In the genomic region with DNA sequence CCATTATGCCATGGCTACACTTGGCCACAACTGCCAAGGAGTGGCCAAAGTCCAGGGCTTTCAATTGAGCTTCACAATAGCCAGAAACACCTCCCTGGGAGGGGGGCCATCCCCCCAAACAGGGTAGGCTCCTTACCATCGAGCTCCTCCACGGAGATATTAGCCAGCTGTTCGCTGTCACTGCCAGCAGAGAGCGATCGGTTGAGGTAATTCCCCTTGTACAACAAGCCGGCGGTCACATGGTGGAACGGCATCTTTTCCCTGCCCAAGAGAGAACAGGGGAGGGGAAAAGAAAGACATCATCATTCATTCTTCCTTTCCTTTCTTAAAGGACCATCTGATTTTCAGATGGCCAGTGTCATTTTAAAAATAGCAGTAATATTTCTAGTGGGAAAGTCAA, we compare ENCODE assay signal across 16 cellular contexts.
DNase-seq lines count a peak whose midpoint lies in the region; TF ChIP-seq lines count a peak whose summit lies in the region.
"Had no signal": no experiment of that assay in that cellular context is flagged by ENCODE, and none has a peak within 500 bp of the region (broad histone marks: within the 10 kb centered on the region; RNA-seq: fewer than 3 reads in every experiment).

No MANE protein-coding gene starts in this region.

- H2BK15ac ChIP-seq in H9 (ENCODE audit: low read depth, low read length): no peak overlapping the region

- H3K9ac ChIP-seq in H9 (ENCODE audit: extremely low read depth, insufficient read length, low read length): no peak overlapping the region
- H3K9ac ChIP-seq: BLaER1 had no signal

- H2AFZ ChIP-seq in H9 (ENCODE audit: low read length): no peak overlapping the region

- H3K27ac Mint-ChIP-seq in H9: peak overlapping the region in 1 of 3 experiments; percentile 64; a peak in 1 of 7 replicates
- H3K27ac Mint-ChIP-seq: CD8-positive, alpha-beta T cell; IgD-negative memory B cell had no signal

- H3K18ac ChIP-seq in H9 (ENCODE audit: insufficient read length, low read depth, low read length): no peak overlapping the region

- H3K23me2 ChIP-seq in H9 (ENCODE audit: insufficient read length, low read depth, low read length, poor library complexity, severe bottlenecking): peaks cover 2% of the 10 kb centered on the region

- WGBS in H9 (ENCODE audit: extremely low coverage, insufficient read length, low lambda C conversion rate): no CpG with 5 or more reads among the region's 8 CpGs

- no peak overlapping the region for H3K27ac ChIP-seq in H9 (ENCODE audit: insufficient read length, low read depth, low read length)
- H3K27ac ChIP-seq: BLaER1 had no signal

- peaks cover 16 to 20% of the 10 kb centered on the region in 2 experiments for H3K9me3 Mint-ChIP-seq in H9

- H4K8ac ChIP-seq in H9 (replicated peaks; ENCODE audit: insufficient read length, low read depth, low read length): peak overlapping the region; percentile 38

- no peak overlapping the region for H4K5ac ChIP-seq in H9 (ENCODE audit: insufficient read length, low read depth, low read length)

- peaks cover 4% of the 10 kb centered on the region; the same call in 1 of the 2 replicates for H3K4me1 ChIP-seq in H9 (ENCODE audit: insufficient read depth, low read length)
- H3K4me1 ChIP-seq: BLaER1, HAP-1 had no signal

- no peaks in the 10 kb centered on the region for H4K20me1 ChIP-seq in H9 (ENCODE audit: control insufficient read depth, insufficient read depth, insufficient read length)
- H4K20me1 ChIP-seq: BLaER1 had no signal

- no peak overlapping the region for H3T11ph ChIP-seq in H9 (ENCODE audit: low read length)

- H3K4me2 ChIP-seq in H9 (ENCODE audit: insufficient read depth, insufficient read length, low read length): no peak overlapping the region
- H3K4me2 ChIP-seq: BLaER1 had no signal

- H4K91ac ChIP-seq in H9 (ENCODE audit: insufficient read length, low read depth, low read length): no peak overlapping the region

- no peak overlapping the region for H2BK5ac ChIP-seq in H9 (ENCODE audit: insufficient read length, low read length)

- peak overlapping the region; percentile 76; the same call in 1 of the 2 replicates for H3K14ac ChIP-seq in H9 (ENCODE audit: insufficient read depth, low read length)

- H3K79me1 ChIP-seq in H9 (ENCODE audit: insufficient read depth, low read depth, low read length, poor library complexity, severe bottlenecking): no peaks in the 10 kb centered on the region

- no peaks in the 10 kb centered on the region for H3K27me3 Mint-ChIP-seq in H9 (ENCODE audit: low read depth)
- H3K27me3 Mint-ChIP-seq: IgD-negative memory B cell had no signal

- no peak overlapping the region for H3K23ac ChIP-seq in H9 (ENCODE audit: insufficient read length, low read depth, low read length)

- in situ Hi-C loops in SK-MEL-5 (cut with HindIII; ENCODE audit: low pct_unique_long_range_greater_than_20kb, low sequenced_read_pairs): no loop called here

- no peak overlapping the region for H2AK5ac ChIP-seq in H9 (ENCODE audit: insufficient read length, low read length)

- peaks cover 12 to 18% of the 10 kb centered on the region in 2 experiments for H3K4me1 Mint-ChIP-seq in H9
- H3K4me1 Mint-ChIP-seq: IgD-negative memory B cell had no signal

- peaks cover 16 to 32% (median 30%) of the 10 kb centered on the region in 3 experiments for H3K36me3 Mint-ChIP-seq in H9 (ENCODE audit: insufficient read depth in 1 of 3, low read depth in 3 of 3)
- H3K36me3 Mint-ChIP-seq: CD8-positive, alpha-beta T cell; IgD-negative memory B cell had no signal

- DNase-seq in NCI-H82 (lab: John Stamatoyannopoulos, UW) (peak; percentile 8), NCI-H82 treated with DMSO at 0.1 percent for 48 hours (lab: John Stamatoyannopoulos, UW; ENCODE audit: unreplicated experiment) (no peak), H9 (no peak), SK-MEL-5 (ENCODE audit: low read depth, low spot score) (peak; percentile 60), NCI-H146 treated with DMSO at 0.1 percent for 48 hours (lab: John Stamatoyannopoulos, UW; ENCODE audit: unreplicated experiment) (no peak), medulla oblongata (ENCODE audit: extremely low spot score) (no peak)
- DNase-seq in stimulated activated CD4-positive, alpha-beta T cell treated with anti-CD3 and anti-CD28 coated beads, Interleukin-15, amount 100 ng/mL, for 24 hours: no peak
- DNase-seq: 8988T; Calu3; CD8-positive, alpha-beta T cell; DND-41; GDM1; GOT3 had no signal

- no peaks in the 10 kb centered on the region for H3K79me2 ChIP-seq in H9 (ENCODE audit: insufficient read depth, low read length)

- H2BK12ac ChIP-seq in H9 (ENCODE audit: insufficient read length, low read depth, low read length): no peak overlapping the region

- no peak overlapping the region for H2BK20ac ChIP-seq in H9 (ENCODE audit: low read depth, low read length, poor library complexity, severe bottlenecking)

- H3K4me3 Mint-ChIP-seq in H9: no peak overlapping the region
- H3K4me3 Mint-ChIP-seq: CD8-positive, alpha-beta T cell; IgD-negative memory B cell had no signal

- H3K56ac ChIP-seq in H9 (ENCODE audit: insufficient read length, low read depth, low read length): no peak overlapping the region

- no peak for TF ChIP-seq CTCF in H9 (conservative IDR thresholded peaks at IDR 0.05)

- peak overlapping the region; percentile 48 for H2BK120ac ChIP-seq in H9 (ENCODE audit: low read depth, low read length, poor library complexity, severe bottlenecking)

- no peak overlapping the region for H3K4ac ChIP-seq in H9 (ENCODE audit: low read depth, low read length)

- peaks cover 7% of the 10 kb centered on the region for H3K9me3 ChIP-seq in H9 (ENCODE audit: control insufficient read depth, low read depth, low read length)
- H3K9me3 ChIP-seq: HAP-1 had no signal

- H3K27me3 ChIP-seq in H9 (ENCODE audit: insufficient read depth, low read length): no peaks in the 10 kb centered on the region
- H3K27me3 ChIP-seq: BLaER1 had no signal

Comparison
In these comparisons a context has a peak if more than half of its experiments do, and no peak if none do; other contexts are left out.
1. DNase-seq: peak in NCI-H82 (single experiment) and SK-MEL-5 (single experiment); none in NCI-H82 treated with DMSO at 0.1 percent for 48 hours (single experiment), H9 (single experiment), stimulated activated CD4-positive, alpha-beta T cell treated with anti-CD3 and anti-CD28 coated beads, Interleukin-15, amount 100 ng/mL, for 24 hours (single experiment), NCI-H146 treated with DMSO at 0.1 percent for 48 hours (single experiment) and medulla oblongata (single experiment).